ENCODE assay signal across 1 cellular context in the genomic region with DNA sequence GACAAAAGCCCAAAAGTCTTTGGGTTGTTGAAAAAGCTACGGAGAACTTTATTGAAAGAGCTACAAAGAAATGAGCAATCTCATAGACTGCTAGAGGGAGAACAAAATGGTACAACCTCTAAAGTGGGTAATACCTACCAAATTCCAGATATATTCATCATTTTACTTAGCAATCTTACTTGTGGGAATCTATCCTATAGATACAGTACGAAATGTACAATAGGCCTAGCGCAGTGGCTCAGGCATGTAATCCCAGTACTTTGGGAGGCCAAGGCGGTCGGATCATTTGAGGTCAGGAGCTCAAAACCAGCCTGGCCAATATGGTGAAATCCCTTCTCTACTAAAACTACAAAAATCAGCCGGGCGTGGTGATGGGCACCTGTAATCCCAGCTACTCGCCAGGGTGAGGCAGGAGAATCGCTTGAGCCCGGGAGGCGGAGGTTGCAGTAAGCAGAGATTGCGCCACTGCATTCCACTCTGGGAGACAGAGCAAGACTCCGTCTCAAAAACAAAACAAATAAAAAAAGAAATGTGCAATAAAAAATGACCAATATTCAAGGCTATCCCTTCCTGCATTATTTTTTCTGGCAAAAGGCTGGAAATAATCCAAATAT.
A peak's percentile ranks its signal among the peaks of the same experiment; 100 is the strongest.
TF ChIP-seq lines count a peak whose summit lies in the region.

No MANE protein-coding gene starts in this region.

TF ChIP-seq in H1, 55 proteins besides CTCF, POLR2A, EP300 and RAD21:
- TF ChIP-seq CEBPB (IDR thresholded peaks at IDR 0.05; ENCODE audit: low read depth, low read length) (peak; percentile 99), TEAD4 (IDR thresholded peaks at IDR 0.05; ENCODE audit: low read depth, low read length) (peak; percentile 62; the same call in 1 of the 2 replicates), SAP30 (IDR thresholded peaks at IDR 0.05; ENCODE audit: insufficient read depth, insufficient replicate concordance, low read length) (no peak)
TF ChIP-seq in H1: peak in this region for 2.
